Comparison of ENCODE assay signal across 8 cellular contexts in genomic region chr14:23550827-23551265, GRCh38. TPM values are rescaled to one million over a fixed set of nuclear protein-coding genes. Genes with fewer than 3 reads are reported as not detected.
DNase-seq lines count a peak whose midpoint lies in the region; ATAC-seq and TF ChIP-seq lines count a peak whose summit lies in the region.

No MANE protein-coding gene starts in this region.

- H3K9ac ChIP-seq in mesenchymal stem cell (ENCODE audit: low read length): peak overlapping the region; percentile 81

- H3K14ac ChIP-seq in mesenchymal stem cell (ENCODE audit: low read length in 2 of 2): no peak overlapping the region

- H2BK12ac ChIP-seq in mesenchymal stem cell (ENCODE audit: low read length in 2 of 2): no peak overlapping the region

- H4K91ac ChIP-seq in mesenchymal stem cell (ENCODE audit: low read length): no peak overlapping the region

- H3K4me1 ChIP-seq in mesenchymal stem cell (ENCODE audit: control insufficient read depth, insufficient read depth, low read depth, low read length) (peaks cover 17% of the 10 kb centered on the region), aorta (ENCODE audit: control insufficient read depth in 1 of 2, insufficient read depth in 2 of 2, low read length in 2 of 2) (no peaks in the 10 kb centered on the region)

- H3K4me3 ChIP-seq in cardiac fibroblast (replicated peaks in 1 of 2; ENCODE audit: low read depth in 2 of 2, low read length in 2 of 2) (peak overlapping the region; percentile 51 to 53), mesenchymal stem cell (ENCODE audit: insufficient read depth in 1 of 2, low read depth in 1 of 2, low read length in 2 of 2) (peak overlapping the region; percentile 69 to 89), aorta (ENCODE audit: low read length in 2 of 2) (peak overlapping the region; percentile 52 to 53)

- no peak overlapping the region for H2AK5ac ChIP-seq in mesenchymal stem cell (ENCODE audit: low read length, severe bottlenecking)

- peak overlapping the region; percentile 91 for H2AFZ ChIP-seq in mesenchymal stem cell (ENCODE audit: low read depth, low read length)

- peak overlapping the region; percentile 52 for H3K27ac ChIP-seq in mesenchymal stem cell (ENCODE audit: low read length, poor library complexity, severe bottlenecking)
- no peak overlapping the region for H3K27ac ChIP-seq in aorta (ENCODE audit: low read depth in 1 of 2, low read length in 2 of 2)

- intact Hi-C loops in Right ventricle myocardium inferior (cut with DNase I): no loop called here
- intact Hi-C loops in cardiac septum (cut with DNase I): loop anchor here (10.0 kb wide), 1 partner anchor 456 kb away; the partner anchor contains the start of genes ACIN1 and C14orf119
- intact Hi-C loops in aorta (cut with DNase I): loop anchor here in 1 of 2 donors (10.0 kb wide), 1 partner anchor 226 kb away; the partner anchor contains the start of gene PABPN1

- H3K4me2 ChIP-seq in mesenchymal stem cell (ENCODE audit: low read length, poor library complexity, severe bottlenecking): peak overlapping the region; percentile 85

- DNase-seq in Right ventricle myocardium inferior (ENCODE audit: missing footprints) (no peak), cardiac septum (ENCODE audit: low spot score) (no peak), cardiac fibroblast (ENCODE audit: low read depth in 2 of 2) (no peak), mesenchymal stem cell (no peak), aorta (no peak), GM20000 (ENCODE audit: low spot score) (no peak), NCI-H446 treated with DMSO at 0.1 percent for 48 hours (lab: John Stamatoyannopoulos, UW) (no peak)

- no peak overlapping the region for H2BK120ac ChIP-seq in mesenchymal stem cell (ENCODE audit: low read depth, low read length)

- TF ChIP-seq CTCF in cardiac fibroblast (IDR thresholded peaks at IDR 0.05; ENCODE audit: low read depth, low read length): no peak
- TF ChIP-seq CTCF in GM20000 (IDR thresholded peaks at IDR 0.05; ENCODE audit: extremely low read depth, missing control alignments): no peak

- H3K4ac ChIP-seq in mesenchymal stem cell (ENCODE audit: low read depth in 1 of 2, low read length in 2 of 2): no peak overlapping the region

- ATAC-seq in Right ventricle myocardium inferior (peak; percentile 10), aorta (ENCODE audit: low FRiP score) (peak; percentile 27), GM21825 (IDR thresholded peaks at IDR 0.05; ENCODE audit: unreplicated experiment) (no peak)

- H2BK5ac ChIP-seq in mesenchymal stem cell (ENCODE audit: low read depth, low read length, poor library complexity, severe bottlenecking): no peak overlapping the region

- no peak overlapping the region for H4K8ac ChIP-seq in mesenchymal stem cell (ENCODE audit: low read length)

- H3K27me3 ChIP-seq in mesenchymal stem cell (ENCODE audit: control insufficient read depth in 1 of 2, insufficient read depth in 1 of 2, low read length in 2 of 2) (peaks cover 4 to 6% of the 10 kb centered on the region in 2 experiments), aorta (ENCODE audit: control insufficient read depth in 1 of 2, insufficient read depth in 2 of 2, low read length in 1 of 2) (no peaks in the 10 kb centered on the region)

- H3K79me1 ChIP-seq in mesenchymal stem cell (replicated peaks; ENCODE audit: low read length, poor library complexity, severe bottlenecking): peaks cover 7% of the 10 kb centered on the region

- H2BK15ac ChIP-seq in mesenchymal stem cell (ENCODE audit: low read depth, poor library complexity, severe bottlenecking): no peak overlapping the region

- 1% methylated on average over 21 of the region's 36 CpGs for WGBS in mesenchymal stem cell
- 1% methylated on average over 36 of the region's 36 CpGs for WGBS in aorta, 2 donors

- peak overlapping the region in 1 of 2 experiments; percentile 49 for H3K18ac ChIP-seq in mesenchymal stem cell (ENCODE audit: low read depth in 1 of 2, low read length in 2 of 2)

- H3K23ac ChIP-seq in mesenchymal stem cell (ENCODE audit: low read length in 2 of 2): peak overlapping the region in 1 of 2 experiments; percentile 49

- H3K36me3 ChIP-seq in mesenchymal stem cell (ENCODE audit: control insufficient read depth in 1 of 2, insufficient read depth in 2 of 2, low read depth in 1 of 2, low read length in 2 of 2) (no peaks in the 10 kb centered on the region), aorta (ENCODE audit: control insufficient read depth in 1 of 2, insufficient read depth in 2 of 2, low read length in 1 of 2) (no peaks in the 10 kb centered on the region)

- H3K9me3 ChIP-seq in mesenchymal stem cell (ENCODE audit: control insufficient read depth, low read length): no peaks in the 10 kb centered on the region
- H3K9me3 ChIP-seq in aorta (ENCODE audit: control insufficient read depth, low read length): no peaks in the 10 kb centered on the region

RNA-seq across cellular contexts. Expression of gene ZFHX2, which starts 0.7 kb away (rescaled TPM):
- 0.60 TPM for total RNA-seq in Right ventricle myocardium inferior
- 1.3 TPM for total RNA-seq in cardiac septum
- 0.19 TPM for polyA plus RNA-seq in mesenchymal stem cell (2013, experiment 1 of 2)
- 0.23 TPM for polyA plus RNA-seq in mesenchymal stem cell (2013, experiment 2 of 2)
- 1 to 10 TPM; 1.5 to 4.0 TPM for total RNA-seq in aorta
- polyA plus RNA-seq in aorta: 1 to 10 TPM in 1 of 2 donors, under 1 TPM in 1; 0.13 to 2.1 TPM

RNA-seq across cellular contexts. Expression of gene THTPA, which starts 5.2 kb away (rescaled TPM):
- 16.0 TPM for total RNA-seq in Right ventricle myocardium inferior
- 17.5 TPM for total RNA-seq in cardiac septum
- 7.2 TPM for polyA plus RNA-seq in mesenchymal stem cell (2013, experiment 1 of 2)
- 7.1 TPM for polyA plus RNA-seq in mesenchymal stem cell (2013, experiment 2 of 2)
- total RNA-seq in aorta: 10 to 100 TPM; 13.0 to 13.7 TPM
- 10 to 100 TPM; 14.0 to 24.0 TPM for polyA plus RNA-seq in aorta

RNA-seq across cellular contexts. Expression of gene AP1G2, which starts 16.7 kb away (rescaled TPM):
- total RNA-seq in Right ventricle myocardium inferior (15.5 TPM), cardiac septum (12.8 TPM), aorta (10 to 100 TPM; 36.9 to 78.6 TPM)
- 33.4 TPM for polyA plus RNA-seq in mesenchymal stem cell (2013, experiment 1 of 2)
- 33.4 TPM for polyA plus RNA-seq in mesenchymal stem cell (2013, experiment 2 of 2)
- polyA plus RNA-seq in aorta: 10 to 100 TPM; 17.5 to 75.7 TPM

RNA-seq across cellular contexts. Expression of gene JPH4, which starts 27.7 kb away (rescaled TPM):
- 0.24 TPM for total RNA-seq in Right ventricle myocardium inferior
- 0.19 TPM for total RNA-seq in cardiac septum
- polyA plus RNA-seq in mesenchymal stem cell (2013, experiment 1 of 2): 0.04 TPM
- 0.03 TPM for polyA plus RNA-seq in mesenchymal stem cell (2013, experiment 2 of 2)
- 1 to 10 TPM; 1.5 to 1.7 TPM for total RNA-seq in aorta
- under 1 TPM in 1 of 2 donors, not detected in 1; 0.23 TPM for polyA plus RNA-seq in aorta
